ENCODE assay signal across 19 cellular contexts in the genomic region with DNA sequence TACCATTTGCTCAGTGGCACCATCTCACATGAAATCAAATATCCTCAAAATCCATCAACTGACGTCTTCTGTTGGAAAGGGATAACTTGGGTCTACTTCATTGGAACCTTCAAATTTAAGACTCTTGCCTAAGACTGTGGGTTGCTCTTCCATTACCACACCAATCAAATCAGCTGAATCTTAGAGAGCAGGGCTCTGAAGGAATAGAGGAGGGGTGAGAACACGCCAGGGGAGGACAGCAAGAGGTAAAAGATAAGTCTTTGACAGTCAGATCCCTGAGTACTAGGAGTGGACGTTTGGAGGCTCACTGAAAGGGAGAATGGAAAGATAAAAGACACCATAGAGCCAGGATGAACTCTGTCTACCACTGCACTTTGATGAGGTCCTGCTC.
DNase-seq lines count a peak whose midpoint lies in the region; ATAC-seq, FAIRE-seq and TF ChIP-seq lines count a peak whose summit lies in the region.
"Had no signal": no experiment of that assay in that cellular context is flagged by ENCODE, and none has a peak within 500 bp of the region (broad histone marks: within the 10 kb centered on the region; RNA-seq: fewer than 3 reads in every experiment).

No MANE protein-coding gene starts in this region.

- peak overlapping the region in 10 of 11 experiments; percentile 42 to 85 (median 58); a peak in 16 of 22 replicates for H3K27ac ChIP-seq in BLaER1 treated with 17β-estradiol and CSF1 and Interleukin-3, amounts not matched to agents 10 nM and 100 nM
- peak overlapping the region; percentile 63 for H3K27ac ChIP-seq in MM.1S (ENCODE audit: low read length)
- H3K27ac ChIP-seq in SJSA1: peak overlapping the region; percentile 40
- no peak overlapping the region for H3K27ac ChIP-seq in small intestine (ENCODE audit: low read depth in 1 of 2, low read length in 1 of 2)
- H3K27ac ChIP-seq: A549, SJCRH30 had no signal

- peaks cover 44% of the 10 kb centered on the region for H3K4me1 Mint-ChIP-seq in stimulated activated memory B cell treated with anti-CD40 and anti-IgM and Interleukin-4, amounts not matched to agents 10 μg/mL and 1 μg/mL and 100 μg/mL, for 72 hours
- H3K4me1 Mint-ChIP-seq: CD4-positive, alpha-beta memory T cell had no signal

- TF ChIP-seq CTCF in MM.1S (IDR thresholded peaks at IDR 0.05; ENCODE audit: low read length): no peak

- no peaks in the 10 kb centered on the region for H3K27me3 ChIP-seq in BLaER1 treated with 17β-estradiol and CSF1 and Interleukin-3, amounts not matched to agents 10 nM and 100 nM
- H3K27me3 ChIP-seq in MM.1S (replicated peaks; ENCODE audit: insufficient read depth, low read length) (no peaks in the 10 kb centered on the region), SJSA1 (replicated peaks) (no peaks in the 10 kb centered on the region), small intestine (ENCODE audit: control insufficient read depth in 2 of 2, insufficient read depth in 2 of 2, low read length in 2 of 2) (no peaks in the 10 kb centered on the region)
- H3K27me3 ChIP-seq: BE2C, SJCRH30 had no signal

- no peak overlapping the region for H2AFZ ChIP-seq in MM.1S (ENCODE audit: low read length)

- FAIRE-seq in small intestine (lab: Jason Lieb, UNC) (no peak), RCC 7860 (lab: Jason Lieb, UNC) (no peak)
- FAIRE-seq: A549, HepG2 had no signal

- H3K36me3 ChIP-seq in BLaER1 treated with 17β-estradiol and CSF1 and Interleukin-3, amounts not matched to agents 10 nM and 100 nM: no peaks in the 10 kb centered on the region
- H3K36me3 ChIP-seq in MM.1S (replicated peaks; ENCODE audit: insufficient read depth, low read length) (no peaks in the 10 kb centered on the region), SJSA1 (0 out of 2 replicates have a peak, but pooled peaks cover 2% of the 10 kb centered on the region), small intestine (ENCODE audit: control insufficient read depth in 2 of 2, insufficient read depth in 2 of 2, low read length in 2 of 2) (no peaks in the 10 kb centered on the region)
- H3K36me3 ChIP-seq: BE2C, SJCRH30 had no signal

- no peaks in the 10 kb centered on the region for H3K9me2 ChIP-seq in MM.1S (replicated peaks; ENCODE audit: insufficient read depth, low read length)

- no peaks in the 10 kb centered on the region for H4K20me1 ChIP-seq in BLaER1 treated with 17β-estradiol and CSF1 and Interleukin-3, amounts not matched to agents 10 nM and 100 nM
- H4K20me1 ChIP-seq in MM.1S (ENCODE audit: insufficient read depth, low read length): no peaks in the 10 kb centered on the region

- peaks cover 4% of the 10 kb centered on the region for H3K9me3 Mint-ChIP-seq in stimulated activated memory B cell treated with anti-CD40 and anti-IgM and Interleukin-4, amounts not matched to agents 10 μg/mL and 1 μg/mL and 100 μg/mL, for 72 hours

- H3K4me1 ChIP-seq in BLaER1 treated with 17β-estradiol and CSF1 and Interleukin-3, amounts not matched to agents 10 nM and 100 nM: peaks cover 5 to 44% (median 16%) of the 10 kb centered on the region in 10 experiments; a peak in 18 of 20 replicates
- H3K4me1 ChIP-seq in MM.1S (ENCODE audit: low read length) (peaks cover 28% of the 10 kb centered on the region), SJSA1 (replicated peaks) (peaks cover 26% of the 10 kb centered on the region), small intestine (ENCODE audit: control insufficient read depth in 2 of 2, insufficient read depth in 1 of 2, low read depth in 1 of 2, low read length in 1 of 2) (no peaks in the 10 kb centered on the region)
- H3K4me1 ChIP-seq: A549, BE2C, SJCRH30 had no signal

- no peaks in the 10 kb centered on the region for H3K79me2 ChIP-seq in MM.1S (ENCODE audit: low read length)

- H3K36me3 Mint-ChIP-seq in stimulated activated memory B cell treated with anti-CD40 and anti-IgM and Interleukin-4, amounts not matched to agents 10 μg/mL and 1 μg/mL and 100 μg/mL, for 72 hours: no peaks in the 10 kb centered on the region
- H3K36me3 Mint-ChIP-seq: CD4-positive, alpha-beta memory T cell had no signal

- H3K27me3 Mint-ChIP-seq in stimulated activated memory B cell treated with anti-CD40 and anti-IgM and Interleukin-4, amounts not matched to agents 10 μg/mL and 1 μg/mL and 100 μg/mL, for 72 hours: no peaks in the 10 kb centered on the region

- peak overlapping the region in 2 of 11 experiments; percentile 41 to 64; a peak in 4 of 22 replicates for H3K9ac ChIP-seq in BLaER1 treated with 17β-estradiol and CSF1 and Interleukin-3, amounts not matched to agents 10 nM and 100 nM
- no peak overlapping the region; the same call in 1 of the 2 replicates for H3K9ac ChIP-seq in MM.1S (ENCODE audit: low read length)

- WGBS in small intestine, 3 donors: 66 to 75% (median 69%) methylated on average over 3 of the region's 3 CpGs

- peaks cover 3 to 37% (median 8%) of the 10 kb centered on the region in 11 experiments; a peak in 15 of 22 replicates for H3K9me3 ChIP-seq in BLaER1 treated with 17β-estradiol and CSF1 and Interleukin-3, amounts not matched to agents 10 nM and 100 nM (replicated peaks in 1 of 11)
- H3K9me3 ChIP-seq in MM.1S (replicated peaks; ENCODE audit: insufficient read depth, low read length) (no peaks in the 10 kb centered on the region), SJSA1 (replicated peaks) (no peaks in the 10 kb centered on the region), small intestine (ENCODE audit: control insufficient read depth, low read depth) (no peaks in the 10 kb centered on the region)
- H3K9me3 ChIP-seq: A549, BE2C, SJCRH30 had no signal

- H3K4me2 ChIP-seq in BLaER1 treated with 17β-estradiol and CSF1 and Interleukin-3, amounts not matched to agents 10 nM and 100 nM: peak overlapping the region in 10 of 11 experiments; percentile 29 to 74 (median 60); a peak in 16 of 22 replicates
- H3K4me2 ChIP-seq in MM.1S (ENCODE audit: low read depth, low read length): peak overlapping the region; percentile 17
- H3K4me2 ChIP-seq: A549 had no signal

- H3F3A ChIP-seq in MM.1S (ENCODE audit: insufficient read depth, low read length): peaks cover 16% of the 10 kb centered on the region; the same call in 1 of the 2 replicates

- no peak overlapping the region for H3K4me3 Mint-ChIP-seq in stimulated activated memory B cell treated with anti-CD40 and anti-IgM and Interleukin-4, amounts not matched to agents 10 μg/mL and 1 μg/mL and 100 μg/mL, for 72 hours
- H3K4me3 Mint-ChIP-seq: CD4-positive, alpha-beta memory T cell had no signal

- ATAC-seq in stimulated activated memory B cell treated with anti-CD40 and anti-IgM and Interleukin-4, amounts not matched to agents 10 μg/mL and 1 μg/mL and 100 μg/mL, for 72 hours: no peak
- no peak for ATAC-seq in HG03135 (IDR thresholded peaks at IDR 0.05; ENCODE audit: unreplicated experiment)
- ATAC-seq: A549, HepG2 had no signal

- peak overlapping the region; percentile 94 for H3K27ac Mint-ChIP-seq in stimulated activated memory B cell treated with anti-CD40 and anti-IgM and Interleukin-4, amounts not matched to agents 10 μg/mL and 1 μg/mL and 100 μg/mL, for 72 hours
- H3K27ac Mint-ChIP-seq: CD4-positive, alpha-beta memory T cell had no signal

- DNase-seq in MM.1S: no peak
- DNase-seq in SJSA1 (ENCODE audit: low read depth in 1 of 2, low spot score in 2 of 2): no peak
- no peak for DNase-seq in small intestine
- no peak for DNase-seq in RCC 7860 (ENCODE audit: low spot score)
- DNase-seq: BE2C; CD4-positive, alpha-beta memory T cell; DND-41; H7; NCI-H1417; NCI-H187; NCI-H2107; NCI-H446 treated with DMSO at 0.1 percent for 48 hours; NCI-H526 treated with DMSO at 0.1 percent for 48 hours; SJCRH30 had no signal

- no peak overlapping the region; a peak in 1 of 20 replicates for H3K4me3 ChIP-seq in BLaER1 treated with 17β-estradiol and CSF1 and Interleukin-3, amounts not matched to agents 10 nM and 100 nM
- H3K4me3 ChIP-seq in MM.1S (ENCODE audit: low read length) (no peak overlapping the region), SJSA1 (no peak overlapping the region), small intestine (ENCODE audit: low read depth in 1 of 2, low read length in 2 of 2) (no peak overlapping the region)
- H3K4me3 ChIP-seq: A549, SJCRH30 had no signal

Comparison
In these comparisons a context has a peak if more than half of its experiments do, and no peak if none do; other contexts are left out.
1. H3K27ac ChIP-seq: peak in BLaER1 treated with 17β-estradiol and CSF1 and Interleukin-3, amounts not matched to agents 10 nM and 100 nM (10 of 11), MM.1S (single experiment) and SJSA1 (single experiment); none in small intestine (0 of 2).